ENCODE assay signal across 6 cellular contexts in genomic region chr6:33412140-33413009, GRCh38. TPM values are rescaled to one million over a fixed set of nuclear protein-coding genes. Genes with fewer than 3 reads are reported as not detected.
A peak's percentile ranks its signal among the peaks of the same experiment; 100 is the strongest.
DNase-seq lines count a peak whose midpoint lies in the region; ATAC-seq and TF ChIP-seq lines count a peak whose summit lies in the region.
"Had no signal": no experiment of that assay in that cellular context is flagged by ENCODE, and none has a peak within 500 bp of the region (broad histone marks: within the 10 kb centered on the region; RNA-seq: fewer than 3 reads in every experiment).

No MANE protein-coding gene starts in this region.

- H3K4me2 ChIP-seq in PC-3 (ENCODE audit: low read length): peak overlapping the region; percentile 93

- CTCF ChIA-PET in PC-3 (lab: Charles Lee): no interaction called here

- TF ChIP-seq POLR2A in spleen (IDR thresholded peaks at IDR 0.05): no peak

- H3F3A ChIP-seq in PC-3 (ENCODE audit: low read length, unreplicated experiment): peaks cover 9% of the 10 kb centered on the region

- POLR2A ChIA-PET in PC-3 (lab: Charles Lee; ENCODE audit: unreplicated experiment): interaction anchor here (0.6 kb wide), 1 partner anchor 42 kb away, joined by 3 read pairs; the partner anchor contains the start of gene ZBTB9

- intact Hi-C loops in PC-3 (cut with micrococcal nuclease): loop anchor here (10.0 kb wide), 1 partner anchor 208 kb away; the partner anchor contains the start of genes HSD17B8, RING1, RXRB and SLC39A7
- intact Hi-C loops in spleen (cut with DNase I; ENCODE audit: low total_unique reads): no loop called here

- H3K36me3 ChIP-seq in PC-3 (ENCODE audit: low read depth, low read length) (peaks cover 33% of the 10 kb centered on the region; the same call in 1 of the 2 replicates), spleen (peaks cover 2 to 47% (median 43%) of the 10 kb centered on the region in 6 donors)

- no peak overlapping the region for H2AFZ ChIP-seq in PC-3 (ENCODE audit: low read length)

- 90 to 94% (median 92%) methylated on average over 10 of the region's 10 CpGs for WGBS in spleen, 5 donors

- peaks cover 25% of the 10 kb centered on the region for H3K4me1 ChIP-seq in PC-3 (ENCODE audit: insufficient read depth, low read length)
- peaks cover 40 to 74% (median 64%) of the 10 kb centered on the region in 6 donors for H3K4me1 ChIP-seq in spleen

- peaks cover 31% of the 10 kb centered on the region for H3K79me2 ChIP-seq in PC-3 (ENCODE audit: low read length)

- DNase-seq in PC-3 (no peak), cerebellar cortex (ENCODE audit: low spot score) (peak; percentile 26), spleen (peak; percentile 78), OCI-M1 (lab: John Stamatoyannopoulos, UW) (no peak), NCI-H2107 (lab: John Stamatoyannopoulos, UW) (no peak)
- DNase-seq: stimulated activated naive CD4-positive, alpha-beta T cell treated with Interleukin-2 at 50 U/mL for 16 hours had no signal

- TF ChIP-seq CTCF in PC-3 (conservative IDR thresholded peaks at IDR 0.05; ENCODE audit: low read depth, low read length) (no peak), spleen (IDR thresholded peaks at IDR 0.05 in 8 of 11, conservative IDR thresholded peaks at IDR 0.05 in 3 of 11) (no peak)

- H3K9me3 ChIP-seq in PC-3 (ENCODE audit: low read length): no peaks in the 10 kb centered on the region
- no peaks in the 10 kb centered on the region for H3K9me3 ChIP-seq in spleen

- no peak overlapping the region for H3K9ac ChIP-seq in PC-3 (ENCODE audit: low read length)

- H3K9me2 ChIP-seq in PC-3 (replicated peaks; ENCODE audit: low read length): no peaks in the 10 kb centered on the region

- ATAC-seq in PC-3: no peak

- no TSS peak for BruUV-seq in PC-3 (replicated peaks; lab: Mats Ljungman, UMichigan)

- no peaks in the 10 kb centered on the region for H4K20me1 ChIP-seq in PC-3 (ENCODE audit: low read length)

- H3K27ac ChIP-seq in PC-3 (ENCODE audit: low read length) (no peak overlapping the region), spleen (peak overlapping the region in 7 of 8 donors; percentile 29 to 99 (median 97))

- H3K4me3 ChIP-seq in PC-3 (ENCODE audit: low read length) (no peak overlapping the region), spleen (peak overlapping the region in 5 of 8 donors; percentile 67 to 85 (median 82))

- H3K27me3 ChIP-seq in PC-3 (ENCODE audit: low read length) (no peaks in the 10 kb centered on the region), spleen (replicated peaks in 1 of 7) (no peaks in the 10 kb centered on the region)

RNA-seq across cellular contexts. Expression of gene PHF1, which starts 1.6 kb away (rescaled TPM):
- total RNA-seq in PC-3 (2014; rRNA removed) (36.6 and 40.3 TPM in 2 replicates), spleen (100 to 1,000 TPM in 3 of 7 donors, 10 to 100 TPM in 4; 83.0 to 133 (median 93.6) TPM)
- 100 to 1,000 TPM in 2 of 3 donors, 10 to 100 TPM in 1; 89.3 to 181 (median 171) TPM for polyA plus RNA-seq in spleen

RNA-seq across cellular contexts. Expression of gene CUTA, which starts 5.5 kb away (rescaled TPM):
- total RNA-seq in PC-3 (2014; rRNA removed) (227 and 242 TPM in 2 replicates), spleen (100 to 1,000 TPM; 113 to 149 (median 130) TPM)
- 100 to 1,000 TPM; 198 to 225 (median 206) TPM for polyA plus RNA-seq in spleen

RNA-seq across cellular contexts. Expression of gene SYNGAP1, which starts 7.5 kb away (rescaled TPM):
- 1.9 and 2.9 TPM in 2 replicates for total RNA-seq in PC-3 (2014; rRNA removed)
- total RNA-seq in spleen: 10 to 100 TPM; 20.1 to 30.8 (median 25.9) TPM
- polyA plus RNA-seq in spleen: 10 to 100 TPM in 1 of 3 donors, 1 to 10 TPM in 2; 3.6 to 14.7 (median 4.6) TPM

RNA-seq across cellular contexts. Expression of gene KIFC1, which starts 20.8 kb away (rescaled TPM):
- total RNA-seq in PC-3 (2014; rRNA removed) (60.6 and 66.7 TPM in 2 replicates), spleen (1 to 10 TPM; 1.2 to 9.2 (median 6.6) TPM)
- 10 to 100 TPM in 1 of 3 donors, 1 to 10 TPM in 2; 1.3 to 11.3 (median 3.7) TPM for polyA plus RNA-seq in spleen

RNA-seq across cellular contexts. Expression of gene ZBTB9, which starts 42.0 kb away (rescaled TPM):
- total RNA-seq in PC-3 (2014; rRNA removed) (7.0 and 9.1 TPM in 2 replicates), spleen (1 to 10 TPM; 4.4 to 8.4 (median 6.1) TPM)
- polyA plus RNA-seq in spleen: 1 to 10 TPM; 3.6 to 5.3 (median 4.3) TPM

Comparison
In these comparisons a context has a peak if more than half of its experiments do, and no peak if none do; other contexts are left out.
1. DNase-seq: peak in cerebellar cortex (single experiment) and spleen (single experiment); none in PC-3 (single experiment), OCI-M1 (single experiment) and NCI-H2107 (single experiment).